In the genomic region with DNA sequence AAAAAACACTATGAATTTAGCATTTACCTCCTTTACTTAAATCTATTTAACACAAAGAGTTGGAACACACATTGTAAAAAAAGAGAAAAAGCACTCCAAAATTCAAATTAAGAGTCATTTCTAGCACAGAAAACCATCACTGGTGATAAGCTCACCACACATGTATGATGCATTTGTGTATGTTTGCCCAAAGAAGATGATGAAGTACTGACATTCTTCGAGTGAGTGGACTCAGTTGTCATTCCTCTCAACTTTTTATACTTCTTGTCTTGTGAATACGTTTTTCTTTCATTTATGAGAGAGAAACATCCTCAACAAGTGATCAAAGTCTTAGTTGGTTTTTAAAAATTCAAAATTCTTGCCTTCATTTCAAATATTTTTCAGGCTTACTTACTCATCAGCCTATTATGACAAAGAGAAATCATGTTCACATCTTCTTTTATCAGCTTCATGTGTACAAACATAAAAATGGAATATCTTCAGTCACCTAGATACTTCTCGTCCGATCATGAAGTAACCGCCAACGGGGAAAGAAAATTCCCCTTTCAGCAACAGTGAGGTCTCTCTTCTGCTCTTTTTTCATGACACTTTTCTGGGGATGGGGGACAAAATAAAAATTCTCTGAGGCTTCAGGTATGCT, we compare ENCODE assay signal across 8 cellular contexts. TPM values are rescaled to one million over a fixed set of nuclear protein-coding genes. Genes with fewer than 3 reads are reported as not detected.
DNase-seq lines count a peak whose midpoint lies in the region; ATAC-seq and TF ChIP-seq lines count a peak whose summit lies in the region.

No MANE protein-coding gene starts in this region.

- no peak for TF ChIP-seq CTCF in progenitor cell of endocrine pancreas (IDR thresholded peaks at IDR 0.05; ENCODE audit: unreplicated experiment)

- ATAC-seq in T-helper 17 cell (no peak), GM18867 (IDR thresholded peaks at IDR 0.05; ENCODE audit: unreplicated experiment) (no peak)

- no peaks in the 10 kb centered on the region for H3K27me3 ChIP-seq in H7 (ENCODE audit: control insufficient read depth, insufficient read depth, low read length)

- no peaks in the 10 kb centered on the region for H3K9me3 Mint-ChIP-seq in progenitor cell of endocrine pancreas (ENCODE audit: low read depth)

- no peaks in the 10 kb centered on the region for H3K9me3 ChIP-seq in T-helper 17 cell (ENCODE audit: control insufficient read depth, low read length, poor library complexity, severe bottlenecking)

- H3K27me3 Mint-ChIP-seq in T-helper 17 cell (peaks cover 4% of the 10 kb centered on the region), progenitor cell of endocrine pancreas (peaks cover 27% of the 10 kb centered on the region)

- no peaks in the 10 kb centered on the region for H3K36me3 ChIP-seq in H7 (replicated peaks; ENCODE audit: control insufficient read depth, insufficient read depth, low read length)

- no peak overlapping the region for H3K27ac Mint-ChIP-seq in T-helper 17 cell
- H3K27ac Mint-ChIP-seq in progenitor cell of endocrine pancreas, result no peak overlapping the region

- no peak for DNase-seq in H7
- no peak for DNase-seq in T-helper 17 cell
- peak; percentile 54 for DNase-seq in fibroblast of peridontal ligament (ENCODE audit: extremely low read depth)
- DNase-seq in progenitor cell of endocrine pancreas (ENCODE audit: low spot score, unreplicated experiment), result no peak
- DNase-seq in NCI-H526 (lab: John Stamatoyannopoulos, UW), result no peak
- DNase-seq in RKO (ENCODE audit: low spot score), result no peak
- no peak for DNase-seq in SW 1271 (lab: John Stamatoyannopoulos, UW)

- H3K36me3 Mint-ChIP-seq in T-helper 17 cell (ENCODE audit: low read depth), result no peaks in the 10 kb centered on the region
- no peaks in the 10 kb centered on the region for H3K36me3 Mint-ChIP-seq in progenitor cell of endocrine pancreas (ENCODE audit: insufficient read depth)

- H3K4me1 Mint-ChIP-seq in T-helper 17 cell (peaks cover 16% of the 10 kb centered on the region), progenitor cell of endocrine pancreas (ENCODE audit: low read depth) (peaks cover 16% of the 10 kb centered on the region)

- H3K4me3 ChIP-seq in H7 (ENCODE audit: insufficient read depth, low read depth, low read length), result peak overlapping the region; percentile 88

- peak overlapping the region; percentile 99 for H3K4me3 Mint-ChIP-seq in T-helper 17 cell
- H3K4me3 Mint-ChIP-seq in progenitor cell of endocrine pancreas (ENCODE audit: low read depth), result peak overlapping the region; percentile 97

RNA-seq across cellular contexts. Expression of gene DSEL, which starts 1.5 kb away (rescaled TPM):
- 9.4 and 9.7 TPM in 2 replicates for total RNA-seq in H7 (2014; rRNA removed; shearing (Covaris generic))
- total RNA-seq in T-helper 17 cell (1 to 10 TPM; 1.1 TPM), progenitor cell of endocrine pancreas (5.9 and 6.2 TPM in 2 replicates)
